Comparison of ENCODE assay signal across 8 cellular contexts in the genomic region with DNA sequence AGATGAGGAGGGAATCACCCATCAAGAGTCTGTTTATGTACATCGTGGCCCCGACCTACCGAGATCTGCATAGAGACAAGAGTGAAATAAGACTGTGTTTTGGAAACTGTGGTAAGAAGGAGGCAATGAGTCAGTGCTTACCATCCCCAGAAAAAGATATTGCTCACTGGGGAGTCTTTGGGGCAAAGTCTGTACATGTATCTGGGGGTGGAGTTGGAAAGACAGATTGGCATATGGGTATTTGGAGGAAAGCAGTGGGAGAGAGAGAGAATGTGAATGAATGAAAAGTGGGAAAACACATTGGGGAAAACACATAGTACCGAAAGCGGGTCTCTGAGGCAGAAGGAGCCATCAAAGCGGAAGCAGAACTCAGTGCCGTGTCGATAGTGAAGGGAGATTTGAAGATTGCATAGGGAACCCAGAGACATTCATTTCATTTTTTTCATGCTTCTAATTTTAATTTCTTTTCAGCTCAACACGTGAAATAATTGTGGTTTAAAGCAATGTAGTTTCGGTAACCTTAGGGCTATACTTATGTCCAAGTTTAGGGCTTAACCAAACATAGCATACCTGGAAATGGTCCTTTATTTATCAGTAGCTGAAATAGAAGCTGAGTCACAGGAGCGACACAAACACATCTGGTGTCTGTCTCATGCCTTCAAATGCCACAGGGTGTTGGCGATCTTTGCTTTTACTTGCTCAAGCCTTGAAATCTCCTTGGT.
DNase-seq lines count a peak whose midpoint lies in the region; ATAC-seq and TF ChIP-seq lines count a peak whose summit lies in the region.

No MANE protein-coding gene starts in this region.

- no peaks in the 10 kb centered on the region for H3K9me3 ChIP-seq in SJCRH30 (replicated peaks)

- peaks cover 15% of the 10 kb centered on the region for H3K4me1 ChIP-seq in SJCRH30

- H3K27me3 Mint-ChIP-seq in nephron progenitor cell (ENCODE audit: low read depth, poor library complexity), result peaks cover 10% of the 10 kb centered on the region

- DNase-seq in AG08395 (ENCODE audit: low spot score) (peak; percentile 72), nephron progenitor cell (no peak), SJCRH30 (no peak)
- DNase-seq in activated CD4-positive, CD25-positive, alpha-beta regulatory T cell (lab: John Stamatoyannopoulos, UW), result peak; percentile 11 to 28 (median 18)
- DNase-seq in effector CD4-positive, alpha-beta T cell, result peak; percentile 68
- DNase-seq in stimulated activated CD4-positive, alpha-beta T cell treated with anti-CD3 and anti-CD28 coated beads, Interleukin-4, amount 100 ng/mL, for 4 hours, result peak; percentile 38 to 74

- no peak overlapping the region for H3K4me3 Mint-ChIP-seq in nephron progenitor cell

- ATAC-seq in GM19372 (IDR thresholded peaks at IDR 0.05; ENCODE audit: low read depth, unreplicated experiment) (peak; percentile 74), HG03439 (IDR thresholded peaks at IDR 0.05; ENCODE audit: unreplicated experiment) (peak; percentile 77)

- H3K27ac Mint-ChIP-seq in nephron progenitor cell, result no peak overlapping the region

- H3K27me3 ChIP-seq in SJCRH30, result no peaks in the 10 kb centered on the region

- H3K27ac ChIP-seq in SJCRH30, result no peak overlapping the region

- H3K36me3 Mint-ChIP-seq in nephron progenitor cell (ENCODE audit: low read depth), result no peaks in the 10 kb centered on the region

- H3K4me1 Mint-ChIP-seq in nephron progenitor cell, result no peaks in the 10 kb centered on the region

- no peak overlapping the region for H3K4me3 ChIP-seq in SJCRH30

- no peaks in the 10 kb centered on the region for H3K9me3 Mint-ChIP-seq in nephron progenitor cell

- H3K36me3 ChIP-seq in SJCRH30, result no peaks in the 10 kb centered on the region

- TF ChIP-seq CTCF in nephron progenitor cell (IDR thresholded peaks at IDR 0.05), result no peak

Comparison
In these comparisons a context has a peak if more than half of its experiments do, and no peak if none do; other contexts are left out.
1. DNase-seq: peak in AG08395 (single experiment), activated CD4-positive, CD25-positive, alpha-beta regulatory T cell (4 of 4), effector CD4-positive, alpha-beta T cell (single experiment) and stimulated activated CD4-positive, alpha-beta T cell treated with anti-CD3 and anti-CD28 coated beads, Interleukin-4, amount 100 ng/mL, for 4 hours (2 of 2); none in nephron progenitor cell (single experiment) and SJCRH30 (0 of 2).